In the genomic region with DNA sequence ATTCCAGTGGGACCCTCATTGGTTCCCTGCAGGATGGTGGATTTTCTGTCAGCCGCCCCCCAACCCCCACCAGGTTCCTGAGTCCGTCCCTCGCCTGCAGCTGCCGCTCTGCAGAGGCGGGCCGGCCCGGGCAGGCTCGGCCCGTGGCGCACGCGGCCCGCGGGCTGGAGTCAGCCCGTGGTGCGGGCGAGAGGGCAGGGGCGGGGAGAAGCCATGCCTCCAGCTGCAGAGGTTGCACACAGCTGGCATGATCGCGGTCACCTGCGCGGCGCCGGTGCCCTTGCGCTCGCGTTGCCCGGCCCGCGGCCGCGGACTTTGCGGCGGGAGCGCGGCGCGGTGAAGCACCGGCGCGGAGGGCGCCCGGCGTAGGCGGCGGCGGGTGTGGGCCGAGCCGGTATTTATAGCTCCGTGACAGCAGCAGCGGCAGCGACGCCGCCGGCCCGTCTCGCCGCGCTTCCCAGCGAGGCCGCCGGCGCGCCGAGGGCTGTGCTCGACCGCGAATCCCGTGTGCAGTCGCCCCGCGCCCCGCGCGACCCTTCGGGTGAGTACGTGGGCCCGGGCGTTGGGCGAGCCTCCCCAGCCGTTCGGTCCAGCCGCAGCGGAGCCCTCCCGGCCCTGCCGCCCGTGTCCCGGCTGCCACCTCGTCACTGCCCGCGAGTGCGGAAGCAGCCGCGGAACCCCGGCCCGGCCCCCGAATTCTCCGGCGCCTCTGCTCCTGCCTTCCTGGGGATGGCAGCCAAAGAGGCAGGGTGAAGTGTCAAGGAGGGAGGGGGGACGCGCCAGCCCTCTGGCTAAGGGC, we compare ENCODE assay signal across 8 cellular contexts. TPM values are rescaled to one million over a fixed set of nuclear protein-coding genes. Genes with fewer than 3 reads are reported as not detected.
DNase-seq lines count a peak whose midpoint lies in the region; ATAC-seq and TF ChIP-seq lines count a peak whose summit lies in the region.

A gene (plus strand): TSS at position 426 of the 799 bp plus-strand sequence.

- no peak for TF ChIP-seq CTCF in lower leg skin (IDR thresholded peaks at IDR 0.05)

- no peak for TF ChIP-seq POLR2A in lower leg skin (IDR thresholded peaks at IDR 0.05)

- WGBS in lower leg skin, 2 donors: 0% methylated on average over 5 to 96 of the region's 101 CpGs

- H3K4me3 ChIP-seq in lower leg skin (ENCODE audit: low read depth, poor library complexity, severe bottlenecking): peak within 1 kb of the TSS; percentile 57

- DNase-seq in NCI-H2081 (lab: John Stamatoyannopoulos, UW): peak; percentile 40 to 68
- DNase-seq in NCI-H2081 treated with DMSO at 0.1 percent for 48 hours (lab: John Stamatoyannopoulos, UW): no peak
- peak; percentile 73 to 74 for DNase-seq in NCI-H1930 (lab: John Stamatoyannopoulos, UW)
- DNase-seq in activated CD4-positive, alpha-beta T cell treated with anti-CD3 and anti-CD28 coated beads, Interleukin-2, amount 50 U/mL, for 1 hour: peak; percentile 54
- peak; percentile 28 for DNase-seq in dedifferentiated amniotic fluid mesenchymal stem cell (ENCODE audit: extremely low spot score)
- DNase-seq in lower leg skin (ENCODE audit: low spot score in 2 of 2): peak; percentile 65 to 95
- DNase-seq in stimulated activated CD4-positive, alpha-beta T cell treated with anti-CD3 and anti-CD28 coated beads, TNF-alpha, amount 100 ng/mL, for 1 hour (ENCODE audit: low read depth in 3 of 3, low spot score in 1 of 3): peak in 2 of 3 donors; percentile 18 to 35

- intact Hi-C loops in lower leg skin (cut with DNase I; ENCODE audit: low total_unique reads): no loop called here

- peak; percentile 75 for ATAC-seq in HG02678 (IDR thresholded peaks at IDR 0.05; ENCODE audit: unreplicated experiment)

RNA-seq across cellular contexts. Expression of the gene that starts here (rescaled TPM):
- total RNA-seq in lower leg skin: 10 to 100 TPM; 19.9 to 27.8 (median 24.3) TPM
